In the genomic region with DNA sequence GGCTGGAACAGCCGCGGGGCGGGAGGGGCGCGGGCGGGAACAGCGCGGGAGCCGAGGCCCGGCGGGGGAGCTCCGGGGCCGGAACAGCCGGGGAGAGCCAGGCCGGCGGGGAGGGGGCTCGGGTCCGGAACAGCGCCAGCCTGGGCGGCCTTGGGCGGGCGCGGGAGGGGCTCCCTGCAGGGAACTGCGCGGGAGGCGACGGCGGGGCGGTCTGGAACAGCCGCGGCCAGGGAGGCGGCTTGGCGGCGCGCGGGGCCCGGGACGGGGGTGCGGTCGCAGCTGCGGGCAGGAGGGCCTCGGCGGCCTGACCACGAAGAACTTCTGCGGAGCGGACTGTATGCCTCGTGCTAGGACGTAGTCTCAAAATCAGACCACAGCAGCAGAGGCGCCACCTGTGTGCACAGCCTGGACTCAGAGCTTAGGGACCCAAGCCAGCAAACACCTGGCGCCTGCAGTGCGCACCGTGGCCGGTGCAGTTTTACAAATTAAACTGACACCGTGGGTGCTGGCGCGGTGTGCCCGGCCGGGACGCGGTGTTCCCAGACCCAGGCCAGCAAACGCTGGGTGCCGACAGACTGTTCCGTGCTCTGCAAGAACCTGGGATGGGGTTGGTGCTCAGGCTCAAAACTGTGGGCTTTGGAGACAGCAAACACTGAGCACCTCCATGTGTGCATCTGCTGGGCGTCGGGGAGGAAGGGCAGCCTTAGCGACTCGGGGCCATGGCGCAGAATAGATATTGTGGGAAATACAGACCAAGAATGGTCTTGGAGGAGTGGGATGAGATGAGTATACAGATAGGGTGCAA, we compare ENCODE assay signal across 8 cellular contexts. TPM values are rescaled to one million over a fixed set of nuclear protein-coding genes. Genes with fewer than 3 reads are reported as not detected.
A peak's percentile ranks its signal among the peaks of the same experiment; 100 is the strongest.
DNase-seq lines count a peak whose midpoint lies in the region; ATAC-seq lines count a peak whose summit lies in the region.

No MANE protein-coding gene starts in this region.

- peaks cover 9% of the 10 kb centered on the region for H3K4me1 ChIP-seq in HUES6 (ENCODE audit: control insufficient read depth, insufficient read depth, low read length)
- peaks cover 4% of the 10 kb centered on the region; the same call in 1 of the 2 replicates for H3K4me1 ChIP-seq in SJCRH30

- H3K9me3 ChIP-seq in HUES6 (ENCODE audit: control insufficient read depth, insufficient read depth, low read depth, low read length) (peaks cover 13% of the 10 kb centered on the region), SJCRH30 (replicated peaks) (peaks cover 2% of the 10 kb centered on the region; the same call in 1 of the 2 replicates)

- peaks cover 18% of the 10 kb centered on the region for H3K4me1 Mint-ChIP-seq in activated naive CD8-positive, alpha-beta T cell treated with anti-CD3 and anti-CD28 coated beads, Interleukin-2, amount 10 ng/mL, durations not matched to agents 7 days and 5 days

- H3K27ac ChIP-seq in HUES6 (ENCODE audit: low read depth, low read length) (peak overlapping the region; percentile 59), SJCRH30 (peak overlapping the region; percentile 4; the same call in 1 of the 2 replicates)

- ATAC-seq in GM21390 (IDR thresholded peaks at IDR 0.05; ENCODE audit: unreplicated experiment) (peak; percentile 51), left cardiac atrium (peak; percentile 84)
- ATAC-seq in activated naive CD8-positive, alpha-beta T cell treated with anti-CD3 and anti-CD28 coated beads, Interleukin-2, amount 10 ng/mL, durations not matched to agents 7 days and 5 days (ENCODE audit: low read depth), result peak; percentile 73

- intact Hi-C loops in left cardiac atrium (cut with DNase I), result loop anchor here in 1 of 2 donors (5.0 kb wide), 1 partner anchor 45 kb away; a partner anchor contains a TSS

- POLR2A ChIA-PET in activated naive CD8-positive, alpha-beta T cell treated with anti-CD3 and anti-CD28 coated beads, Interleukin-2, amount 10 ng/mL, durations not matched to agents 7 days and 5 days (lab: Charles Lee), result interaction anchor here (0.7 to 4.3 kb wide), 17 partner anchors 9 to 379 kb away, joined by 3 to 24 read pairs (median 7); a partner anchor contains a TSS

- H3K4me3 Mint-ChIP-seq in activated naive CD8-positive, alpha-beta T cell treated with anti-CD3 and anti-CD28 coated beads, Interleukin-2, amount 10 ng/mL, durations not matched to agents 7 days and 5 days, result peak overlapping the region; percentile 87

- DNase-seq in DMS153 treated with DMSO at 0.1 percent for 48 hours (lab: John Stamatoyannopoulos, UW; ENCODE audit: unreplicated experiment) (peak; percentile 89), SJCRH30 (peak in 1 of 2 experiments; percentile 88), left cardiac atrium (peak; percentile 85), renal cortical epithelial cell (ENCODE audit: low read depth) (peak; percentile 34), CD1c-positive myeloid dendritic cell (ENCODE audit: extremely low spot score) (no peak)
- DNase-seq in activated naive CD8-positive, alpha-beta T cell treated with anti-CD3 and anti-CD28 coated beads, Interleukin-2, amount 10 ng/mL, durations not matched to agents 7 days and 5 days, result peak; percentile 97

- no peaks in the 10 kb centered on the region for H3K27me3 ChIP-seq in HUES6 (ENCODE audit: control insufficient read depth, insufficient read depth, low read length)
- H3K27me3 ChIP-seq in SJCRH30, result no peaks in the 10 kb centered on the region

- peak overlapping the region; percentile 82 for H3K9ac ChIP-seq in HUES6 (ENCODE audit: low read length)

- H3K9me3 Mint-ChIP-seq in activated naive CD8-positive, alpha-beta T cell treated with anti-CD3 and anti-CD28 coated beads, Interleukin-2, amount 10 ng/mL, durations not matched to agents 7 days and 5 days, result peaks cover 11% of the 10 kb centered on the region

- no peaks in the 10 kb centered on the region for H3K27me3 Mint-ChIP-seq in activated naive CD8-positive, alpha-beta T cell treated with anti-CD3 and anti-CD28 coated beads, Interleukin-2, amount 10 ng/mL, durations not matched to agents 7 days and 5 days

- H3K4me3 ChIP-seq in HUES6 (ENCODE audit: low read depth, low read length), result peak overlapping the region; percentile 78
- peak overlapping the region; percentile 60 for H3K4me3 ChIP-seq in SJCRH30

- H3K36me3 ChIP-seq in HUES6 (ENCODE audit: control insufficient read depth, insufficient read depth, low read length) (no peaks in the 10 kb centered on the region), SJCRH30 (no peaks in the 10 kb centered on the region)

- H3K27ac Mint-ChIP-seq in activated naive CD8-positive, alpha-beta T cell treated with anti-CD3 and anti-CD28 coated beads, Interleukin-2, amount 10 ng/mL, durations not matched to agents 7 days and 5 days, result peak overlapping the region; percentile 88

- peaks cover 18% of the 10 kb centered on the region for H3K36me3 Mint-ChIP-seq in activated naive CD8-positive, alpha-beta T cell treated with anti-CD3 and anti-CD28 coated beads, Interleukin-2, amount 10 ng/mL, durations not matched to agents 7 days and 5 days

RNA-seq across cellular contexts. Expression of a gene that starts 0.6 kb away (rescaled TPM):
- 1.3 and 1.8 TPM in 2 replicates for total RNA-seq in SJCRH30 (2014; rRNA removed; shearing (Covaris generic))
- 1 to 10 TPM; 5.1 to 5.7 TPM for total RNA-seq in activated naive CD8-positive, alpha-beta T cell treated with anti-CD3 and anti-CD28 coated beads, Interleukin-2, amount 10 ng/mL, durations not matched to agents 7 days and 5 days
- total RNA-seq in left cardiac atrium (1 to 10 TPM; 1.1 to 2.0 TPM), renal cortical epithelial cell (0.52 and 2.1 TPM in 2 replicates)

RNA-seq across cellular contexts. Expression of a gene that starts 12.3 kb away (rescaled TPM):
- total RNA-seq in SJCRH30 (2014; rRNA removed; shearing (Covaris generic)), result 7.4 and 8.2 TPM in 2 replicates
- total RNA-seq in activated naive CD8-positive, alpha-beta T cell treated with anti-CD3 and anti-CD28 coated beads, Interleukin-2, amount 10 ng/mL, durations not matched to agents 7 days and 5 days, result 10 to 100 TPM; 13.4 to 19.2 TPM
- total RNA-seq in left cardiac atrium (10 to 100 TPM in 1 of 2 donors, 1 to 10 TPM in 1; 6.7 to 12.6 TPM), renal cortical epithelial cell (2.3 and 6.3 TPM in 2 replicates)

RNA-seq across cellular contexts. Expression of a gene that starts 46.2 kb away (rescaled TPM):
- 103 and 112 TPM in 2 replicates for total RNA-seq in SJCRH30 (2014; rRNA removed; shearing (Covaris generic))
- 10 to 100 TPM; 62.5 to 68.4 TPM for total RNA-seq in activated naive CD8-positive, alpha-beta T cell treated with anti-CD3 and anti-CD28 coated beads, Interleukin-2, amount 10 ng/mL, durations not matched to agents 7 days and 5 days
- total RNA-seq in left cardiac atrium (1 to 10 TPM; 1.6 to 3.7 TPM), renal cortical epithelial cell (0.89 and 4.3 TPM in 2 replicates)

RNA-seq across cellular contexts. Expression of a gene that starts 58.1 kb away (rescaled TPM):
- total RNA-seq in SJCRH30 (2014; rRNA removed; shearing (Covaris generic)), result 28.2 and 30.8 TPM in 2 replicates
- 10 to 100 TPM; 36.3 to 37.7 TPM for total RNA-seq in activated naive CD8-positive, alpha-beta T cell treated with anti-CD3 and anti-CD28 coated beads, Interleukin-2, amount 10 ng/mL, durations not matched to agents 7 days and 5 days
- total RNA-seq in left cardiac atrium (10 to 100 TPM; 47.4 to 59.9 TPM), renal cortical epithelial cell (18.8 and 29.8 TPM in 2 replicates)

Comparison
In these comparisons a context has a peak if more than half of its experiments do, and no peak if none do; other contexts are left out.
1. RNA of a gene that starts 46.2 kb away (total RNA-seq): 103 to 112 TPM in SJCRH30 and 62.5 to 68.4 TPM in activated naive CD8-positive, alpha-beta T cell treated with anti-CD3 and anti-CD28 coated beads, Interleukin-2, amount 10 ng/mL, durations not matched to agents 7 days and 5 days; 1.6 to 3.7 TPM in left cardiac atrium and 0.89 to 4.3 TPM in renal cortical epithelial cell; every median in the first group is over 10 times any median in the second.
2. Peak in every context shown above with its lines, with median percentiles within 50 percentile points of each other: ATAC-seq.